Comparison of ENCODE assay signal across 1 cellular context in genomic region chr7:130734525-130735272, GRCh38.
TF ChIP-seq lines count a peak whose summit lies in the region.

No MANE protein-coding gene starts in this region.

TF ChIP-seq in liver, 16 proteins besides CTCF, POLR2A, EP300 and RAD21 (continued from another document):
- no peak for TF ChIP-seq REST (IDR thresholded peaks at IDR 0.05)
- no peak for TF ChIP-seq YY1 (IDR thresholded peaks at IDR 0.05)
- TF ChIP-seq ZBTB33 (IDR thresholded peaks at IDR 0.05), result no peak
- TF ChIP-seq HNF4A (conservative IDR thresholded peaks at IDR 0.05), result no peak
- no peak for TF ChIP-seq FOXA2 (IDR thresholded peaks at IDR 0.05)
- no peak for TF ChIP-seq RXRA (IDR thresholded peaks at IDR 0.05)
TF ChIP-seq in liver: peak in this region for 0.
